28 cellular contexts compared by ENCODE assay signal in the genomic region with DNA sequence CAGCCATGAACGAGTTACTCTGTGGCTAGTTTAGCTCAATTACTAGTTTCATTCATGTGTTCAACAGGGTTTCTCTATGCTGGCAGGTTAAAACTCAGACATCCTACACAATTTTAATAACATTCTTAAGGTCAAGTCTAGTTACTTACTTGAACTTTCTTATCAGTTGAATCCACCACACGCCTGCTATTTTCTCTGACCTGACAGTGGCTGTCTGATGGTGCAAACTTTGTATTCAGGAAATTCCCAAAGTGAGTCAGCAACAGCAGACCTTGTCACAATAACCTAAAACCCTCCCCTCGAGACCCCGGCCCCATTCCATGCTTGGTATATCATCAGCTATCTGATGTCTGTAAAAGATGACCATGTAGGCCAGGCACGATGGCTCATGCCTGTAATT. TPM values are rescaled to one million over a fixed set of nuclear protein-coding genes. Genes with fewer than 3 reads are reported as not detected.
DNase-seq lines count a peak whose midpoint lies in the region; ATAC-seq, FAIRE-seq and TF ChIP-seq lines count a peak whose summit lies in the region.
"Had no signal": no experiment of that assay in that cellular context is flagged by ENCODE, and none has a peak within 500 bp of the region (broad histone marks: within the 10 kb centered on the region; RNA-seq: fewer than 3 reads in every experiment).

No MANE protein-coding gene starts in this region.

- DNase-seq in Daoy (ENCODE audit: low read depth) (peak; percentile 76), M059J (ENCODE audit: low read depth) (peak; percentile 59), K562 (ENCODE audit: extremely low read depth in 1 of 4, low spot score in 3 of 4) (peak in 3 of 4 experiments; percentile 14 to 51 (median 19)), islet precursor cell (peak; percentile 64), UCSD-AML1 (lab: John Stamatoyannopoulos, UW; ENCODE audit: unreplicated experiment) (no peak), SK-N-DZ (ENCODE audit: low spot score) (no peak), SKM-1 treated with dmso at 0.1 percent for 144 hours (lab: John Stamatoyannopoulos, UW; ENCODE audit: unreplicated experiment) (no peak)
- DNase-seq: activated CD4-positive, alpha-beta T cell treated with anti-CD3 and anti-CD28 coated beads, Interleukin-2, amount 50 U/mL, for 48 hours; activated naive CD4-positive, alpha-beta T cell treated with anti-CD3 and anti-CD28 coated beads, Interleukin-2, amount 10 ng/mL, durations not matched to agents 7 days and 5 days; amniotic stem cell; CD8-positive, alpha-beta T cell; DMS53; left cardiac atrium; NCI-H1092 treated with DMSO at 0.1 percent for 48 hours; NCI-H187 treated with DMSO at 0.1 percent for 48 hours; NCI-H526; NK-92 treated with Interleukin-12 subunit alpha and Interleukin-12 subunit beta, amount 100 ng/mL, for 24 hours; right lobe of liver; SIG-M5; stimulated activated CD4-positive, alpha-beta T cell treated with anti-CD3 and anti-CD28 coated beads, Interleukin-12 subunit alpha, Interleukin-12 subunit beta, amount 100 ng/mL, for 4 hours; stimulated activated CD4-positive, alpha-beta T cell treated with anti-CD3 and anti-CD28 coated beads, Interleukin-4, amount 100 ng/mL, for 1 hour; T1000 had no signal

- H4K20me1 ChIP-seq in K562 (replicated peaks; ENCODE audit: control insufficient read depth, insufficient read depth, low read length): no peaks in the 10 kb centered on the region

- no peak for TF ChIP-seq POLR2A in K562 (conservative IDR thresholded peaks at IDR 0.05)

- H3K4me1 ChIP-seq in K562 (replicated peaks in 1 of 2; ENCODE audit: control insufficient read depth in 2 of 2, insufficient read depth in 2 of 2, low read length in 2 of 2): peaks cover 17 to 23% of the 10 kb centered on the region in 2 experiments
- H3K4me1 ChIP-seq: right lobe of liver had no signal

- H3K27me3 ChIP-seq in K562 (ENCODE audit: control insufficient read depth in 2 of 2, insufficient read depth in 2 of 2, low read length in 2 of 2): no peaks in the 10 kb centered on the region; a peak in 1 of 5 replicates
- H3K27me3 ChIP-seq: cardiac muscle cell, right lobe of liver had no signal

- in situ Hi-C loops in K562 (cut with MboI): loop anchor here (5.0 kb wide), 1 partner anchor 136 kb away; no protein-coding TSS in a partner anchor

- TF ChIP-seq RAD21 in K562 (CRISPR knock-in tag; conservative IDR thresholded peaks at IDR 0.05 in 1 of 2, IDR thresholded peaks at IDR 0.05 in 1 of 2): no peak

- peak; percentile 74 for FAIRE-seq in K562 (lab: Jason Lieb, UNC)

- H3K27ac ChIP-seq in K562 (ENCODE audit: extremely low read depth, low read depth, low read length): no peak overlapping the region
- H3K27ac ChIP-seq: cardiac muscle cell, right lobe of liver had no signal

- no peaks in the 10 kb centered on the region for H3K9me3 ChIP-seq in K562 (replicated peaks; ENCODE audit: control insufficient read depth, insufficient read depth, low read depth, low read length)
- H3K9me3 ChIP-seq: right lobe of liver had no signal

- 6% methylated on average over 4 of the region's 5 CpGs for WGBS in K562 (ENCODE audit: insufficient coverage, low coverage, missing lambda C conversion rate)

- no peak overlapping the region for H3K9ac ChIP-seq in K562 (ENCODE audit: insufficient read depth in 1 of 2, low read depth in 2 of 2, low read length in 2 of 2)

- intact Hi-C loops in K562 (cut with micrococcal nuclease): no loop called here

- CTCF ChIA-PET in K562 (lab: Yijun Ruan, JAX; ENCODE audit: low intra/inter-chr PET ratio): interaction anchor here (1.1 kb wide), 1 partner anchor 141 kb away, joined by 3 read pairs; no protein-coding TSS in a partner anchor

- H3K4me2 ChIP-seq in K562 (ENCODE audit: insufficient read depth, low read length): peak overlapping the region; percentile 50; the same call in 1 of the 2 replicates

- POLR2A ChIA-PET in K562 (lab: Yijun Ruan, JAX): interaction anchor here (0.6 to 1.1 kb wide), 2 partner anchors 11 to 42 kb away, joined by 3 read pairs; no protein-coding TSS in a partner anchor

- H3K4me3 ChIP-seq in K562: no peak overlapping the region
- H3K4me3 ChIP-seq: cardiac muscle cell, right lobe of liver had no signal

- no peak for TF ChIP-seq EP300 in K562 (IDR thresholded peaks at IDR 0.05; ENCODE audit: low read length)

- ATAC-seq in K562: no peak
- ATAC-seq in HG02870 (IDR thresholded peaks at IDR 0.05; ENCODE audit: unreplicated experiment): no peak
- ATAC-seq: CD8-positive, alpha-beta T cell; left cardiac atrium; Panc1; right lobe of liver had no signal

- TF ChIP-seq CTCF in K562 (IDR thresholded peaks at IDR 0.05 in 2 of 3, conservative IDR thresholded peaks at IDR 0.05 in 1 of 3; ENCODE audit: insufficient read depth in 2 of 3, low read depth in 1 of 3, low read length in 3 of 3): no peak

- BruUV-seq in K562 (replicated peaks; lab: Mats Ljungman, UMichigan): no TSS peak

- H3K9me1 ChIP-seq in K562 (ENCODE audit: control insufficient read depth, insufficient read depth, low read length): no peaks in the 10 kb centered on the region

- no peaks in the 10 kb centered on the region for H3K79me2 ChIP-seq in K562 (ENCODE audit: control insufficient read depth, insufficient read depth, low read length)

- H3K36me3 ChIP-seq in K562 (ENCODE audit: control insufficient read depth, insufficient read depth, low read length): no peaks in the 10 kb centered on the region
- H3K36me3 ChIP-seq: cardiac muscle cell, right lobe of liver had no signal

- peak overlapping the region; percentile 67; the same call in 1 of the 2 replicates for H2AFZ ChIP-seq in K562 (ENCODE audit: low read depth, low read length)

TF ChIP-seq in K562, 482 proteins besides CTCF, POLR2A, EP300 and RAD21 (continues in another document):
- TF ChIP-seq DPF2 (IDR thresholded peaks at IDR 0.05) (peak; percentile 74), FOSL1 (tag; conservative IDR thresholded peaks at IDR 0.05) (peak; percentile 40; the same call in 1 of the 2 replicates), MAFG (tag; conservative IDR thresholded peaks at IDR 0.05) (peak; percentile 46), ZNF134 (CRISPR knock-in tag; conservative IDR thresholded peaks at IDR 0.05) (no peak), NFE2 (IDR thresholded peaks at IDR 0.05; ENCODE audit: low read depth) (peak; percentile 65), NR2C2 (CRISPR knock-in tag; IDR thresholded peaks at IDR 0.05) (no peak), NR2C2 (tag; IDR thresholded peaks at IDR 0.05) (peak; percentile 76), HCFC1 (IDR thresholded peaks at IDR 0.05; ENCODE audit: low read depth, low read length) (no peak), HMG20B (CRISPR knock-in tag; IDR thresholded peaks at IDR 0.05) (no peak), CEBPG (CRISPR knock-in tag; IDR thresholded peaks at IDR 0.05) (no peak), CEBPG (tag; conservative IDR thresholded peaks at IDR 0.05 in 1 of 2, IDR thresholded peaks at IDR 0.05 in 1 of 2) (peak in 1 of 2 experiments; percentile 5; a peak in 1 of 4 replicates), C11orf30 (IDR thresholded peaks at IDR 0.05; ENCODE audit: low read depth) (peak; percentile 69; the same call in 1 of the 2 replicates), PRDM10 (IDR thresholded peaks at IDR 0.05; ENCODE audit: partially characterized antibody) (peak; percentile 73)

RNA-seq across cellular contexts. Expression of gene CIDEA, which starts 20.8 kb away (rescaled TPM):
- not detected in 2 replicates for total RNA-seq in Daoy (2014; rRNA removed; shearing (Covaris generic))
- total RNA-seq in M059J (2014; rRNA removed; shearing (Covaris generic)): not detected in 2 replicates
- not detected in 2 replicates for total RNA-seq in K562 (2011; cell fraction: chromatin; rRNA removed; ENCODE audit: low replicate concordance)
- total RNA-seq in K562 (2011; cell fraction: nucleolus; rRNA removed): not detected in 2 replicates
- total RNA-seq in K562 (2011; cell fraction: nucleoplasm; rRNA removed): not detected in 2 replicates
- not detected in 2 replicates for total RNA-seq in K562 (2014; rRNA removed)
- total RNA-seq in K562 (2014; rRNA removed; fragmentation: Illumina TruSeq; extraction: Trizol): not detected in 2 replicates
- not detected in 2 replicates for total RNA-seq in K562 (2015; rRNA removed; fragmentation: Illumina TruSeq; extraction: Trizol)
- total RNA-seq in K562 (2021): not detected in 2 replicates
- not detected in 2 replicates for polyA plus RNA-seq in K562 (2011; rRNA removed)
- polyA plus RNA-seq in K562 (2011; cell fraction: cytosol; rRNA removed): not detected in 2 replicates
- polyA plus RNA-seq in K562 (2011; cell fraction: nucleus; rRNA removed): not detected in 2 replicates
- not detected in 2 replicates for polyA plus RNA-seq in K562 (2012)
- polyA plus RNA-seq in K562 (2014; fragmentation: Illumina TruSeq; extraction: Trizol): not detected in 2 replicates
- polyA plus RNA-seq in K562 (2014; fragmentation: Nextera tagmentation; extraction: Ambion mirVana): not detected
- not detected in 2 replicates for polyA plus RNA-seq in K562 (2014; rRNA removed)
- polyA minus RNA-seq in K562 (2011; rRNA and poly(A)+ RNA removed): not detected in 2 replicates
- polyA minus RNA-seq in K562 (2011; cell fraction: cytosol; rRNA and poly(A)+ RNA removed): not detected in 2 replicates
- not detected in 2 replicates for polyA minus RNA-seq in K562 (2011; cell fraction: nucleus; rRNA and poly(A)+ RNA removed)
- not detected in 2 replicates for polyA plus RNA-seq in SK-N-DZ (2014; cell fraction: cytosol; rRNA removed)
- not detected in 2 replicates for polyA plus RNA-seq in SK-N-DZ (2014; cell fraction: nucleus; rRNA removed)
- total RNA-seq: A673; activated T-helper 1 cell treated with anti-CD3 and anti-CD28 coated beads, Interleukin-12 subunit alpha, Interleukin-12 subunit beta, Interleukin-2, Interleukin-4 antibody, amounts not matched to agents 30 ng/mL and 10 ng/mL and 1 ng/mL, durations not matched to agents 14 hours and 24 hours and 36 hours; cardiac muscle cell; CD8-positive, alpha-beta T cell; neural crest cell; right lobe of liver had no signal
- polyA plus RNA-seq: cardiac muscle cell had no signal

Comparison
In these comparisons a context has a peak if more than half of its experiments do, and no peak if none do; other contexts are left out.
1. DNase-seq: peak in Daoy (single experiment), M059J (single experiment), K562 (3 of 4) and islet precursor cell (single experiment); none in UCSD-AML1 (single experiment), SK-N-DZ (single experiment) and SKM-1 treated with dmso at 0.1 percent for 144 hours (single experiment).